Comparison of ENCODE assay signal across 17 cellular contexts in genomic region chr1:29311352-29312030, GRCh38.
"Had no signal": no experiment of that assay in that cellular context is flagged by ENCODE, and none has a peak within 500 bp of the region (broad histone marks: within the 10 kb centered on the region; RNA-seq: fewer than 3 reads in every experiment).

No MANE protein-coding gene starts in this region.

- H3K4me3 Mint-ChIP-seq: natural killer cell, neural crest cell had no signal

- DNase-seq: effector memory CD4-positive, alpha-beta T cell; heart left ventricle; hippocampal formation; kidney glomerular epithelial cell; natural killer cell; ovary; stimulated activated CD4-positive, alpha-beta T cell treated with anti-CD3 and anti-CD28 coated beads, Interleukin-2, amount 100 ng/mL, for 48 hours; stimulated activated naive CD8-positive, alpha-beta T cell treated with anti-CD3 and anti-CD28 coated beads, Interleukin-15, Interleukin-2, amounts not matched to agents 100 U/mL and 50 U/mL, for 24 hours; tibial artery had no signal

- H3K27ac ChIP-seq: coronary artery, heart left ventricle, ovary, suprapubic skin, tibial artery, upper lobe of left lung had no signal

- H3K27me3 Mint-ChIP-seq: progenitor cell of endocrine pancreas had no signal

- H3K27me3 ChIP-seq: heart left ventricle, ovary, suprapubic skin, tibial artery, upper lobe of left lung had no signal

- H3K4me1 Mint-ChIP-seq: natural killer cell, neural crest cell had no signal

- H3K9me3 ChIP-seq: heart left ventricle, ovary, suprapubic skin, tibial artery, upper lobe of left lung had no signal

- ATAC-seq: esophagus mucosa; heart left ventricle; natural killer cell; right cardiac atrium; stimulated activated naive CD8-positive, alpha-beta T cell treated with anti-CD3 and anti-CD28 coated beads, Interleukin-15, Interleukin-2, amounts not matched to agents 100 U/mL and 50 U/mL, for 24 hours had no signal

- H3K4me1 ChIP-seq: heart left ventricle, suprapubic skin, tibial artery, upper lobe of left lung had no signal

- H3K36me3 ChIP-seq: ovary had no signal

- H3K9me3 Mint-ChIP-seq: natural killer cell, neural crest cell had no signal

- H3K27ac Mint-ChIP-seq: natural killer cell, progenitor cell of endocrine pancreas had no signal

- H3K36me3 Mint-ChIP-seq: natural killer cell had no signal

- H3K4me3 ChIP-seq: coronary artery, heart left ventricle, ovary, smooth muscle cell, suprapubic skin, tibial artery, upper lobe of left lung had no signal
